ENCODE assay signal across 1 cellular context in the genomic region with DNA sequence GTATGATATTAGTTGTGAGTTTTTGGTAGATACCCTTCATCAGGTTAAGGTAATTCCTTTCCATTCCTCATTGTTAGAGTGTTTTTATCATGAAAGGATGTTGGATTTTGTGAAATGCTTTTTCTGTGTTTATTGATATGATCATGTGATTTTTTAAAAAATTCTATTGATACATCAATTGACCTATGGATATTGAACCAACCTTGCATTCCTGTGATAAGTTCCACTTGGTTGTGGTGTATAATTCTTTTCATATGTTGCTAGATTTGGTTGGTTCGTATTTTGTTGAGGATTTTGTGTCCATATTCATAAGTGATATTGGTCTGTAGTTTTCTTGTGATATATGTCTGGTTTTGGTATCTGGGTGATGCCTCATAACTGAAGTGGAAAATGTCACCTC.
TF ChIP-seq lines count a peak whose summit lies in the region.

No MANE protein-coding gene starts in this region.

TF ChIP-seq in SK-N-SH, 30 proteins besides CTCF, POLR2A, EP300 and RAD21 (continued from another document):
- TF ChIP-seq NRF1 (IDR thresholded peaks at IDR 0.05; ENCODE audit: low read depth, low read length) (no peak), MEF2A (IDR thresholded peaks at IDR 0.05; ENCODE audit: borderline replicate concordance, low read depth) (no peak)
- TF ChIP-seq, protein P1, sequence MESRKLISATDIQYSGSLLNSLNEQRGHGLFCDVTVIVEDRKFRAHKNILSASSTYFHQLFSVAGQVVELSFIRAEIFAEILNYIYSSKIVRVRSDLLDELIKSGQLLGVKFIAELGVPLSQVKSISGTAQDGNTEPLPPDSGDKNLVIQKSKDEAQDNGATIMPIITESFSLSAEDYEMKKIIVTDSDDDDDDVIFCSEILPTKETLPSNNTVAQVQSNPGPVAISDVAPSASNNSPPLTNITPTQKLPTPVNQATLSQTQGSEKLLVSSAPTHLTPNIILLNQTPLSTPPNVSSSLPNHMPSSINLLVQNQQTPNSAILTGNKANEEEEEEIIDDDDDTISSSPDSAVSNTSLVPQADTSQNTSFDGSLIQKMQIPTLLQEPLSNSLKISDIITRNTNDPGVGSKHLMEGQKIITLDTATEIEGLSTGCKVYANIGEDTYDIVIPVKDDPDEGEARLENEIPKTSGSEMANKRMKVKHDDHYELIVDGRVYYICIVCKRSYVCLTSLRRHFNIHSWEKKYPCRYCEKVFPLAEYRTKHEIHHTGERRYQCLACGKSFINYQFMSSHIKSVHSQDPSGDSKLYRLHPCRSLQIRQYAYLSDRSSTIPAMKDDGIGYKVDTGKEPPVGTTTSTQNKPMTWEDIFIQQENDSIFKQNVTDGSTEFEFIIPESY (IDR thresholded peaks at IDR 0.05; ENCODE audit: borderline replicate concordance, low read depth) = no peak
TF ChIP-seq in SK-N-SH: peak in this region for 0.
